15 cellular contexts compared by ENCODE assay signal in the genomic region with DNA sequence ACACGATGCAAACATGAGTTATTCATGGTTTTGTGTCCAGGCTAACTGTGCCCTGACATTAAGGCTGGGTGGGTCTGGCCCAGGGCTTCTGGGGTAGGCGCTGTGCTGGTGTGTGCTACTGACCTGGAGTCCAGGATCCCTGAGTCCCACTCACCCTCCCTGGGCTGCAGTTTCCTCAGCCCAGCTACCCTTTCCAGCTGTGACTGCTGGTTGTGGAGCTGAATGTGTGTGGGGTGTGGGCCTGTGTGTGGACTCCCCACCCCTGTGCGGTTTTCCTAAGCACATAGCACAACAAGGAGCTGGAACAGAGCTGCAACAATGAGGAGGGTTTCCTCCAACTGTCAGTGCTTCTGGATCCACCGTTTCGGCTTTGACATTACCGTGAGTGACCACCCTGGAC. TPM values are rescaled to one million over a fixed set of nuclear protein-coding genes. Genes with fewer than 3 reads are reported as not detected.
DNase-seq lines count a peak whose midpoint lies in the region; ATAC-seq, FAIRE-seq and TF ChIP-seq lines count a peak whose summit lies in the region.
"Had no signal": no experiment of that assay in that cellular context is flagged by ENCODE, and none has a peak within 500 bp of the region (broad histone marks: within the 10 kb centered on the region; RNA-seq: fewer than 3 reads in every experiment).

No MANE protein-coding gene starts in this region.

- H2BK15ac ChIP-seq in neuronal stem cell (ENCODE audit: low read length), result no peak overlapping the region

- H4K8ac ChIP-seq in neuronal stem cell (ENCODE audit: low read depth, low read length), result no peak overlapping the region

- peaks cover 9% of the 10 kb centered on the region for H3K79me1 ChIP-seq in neuronal stem cell (ENCODE audit: low read depth, low read length)

- H4K91ac ChIP-seq in neuronal stem cell (ENCODE audit: low read depth, low read length, poor library complexity), result no peak overlapping the region

- peaks cover 2% of the 10 kb centered on the region for H3K36me3 Mint-ChIP-seq in activated naive CD8-positive, alpha-beta T cell treated with anti-CD3 and anti-CD28 coated beads, Interleukin-2, amount 50 U/mL, for 24 hours (ENCODE audit: low read depth)
- H3K36me3 Mint-ChIP-seq in effector memory CD8-positive, alpha-beta T cell (ENCODE audit: insufficient read depth), result peaks cover 30% of the 10 kb centered on the region

- H3K18ac ChIP-seq in neuronal stem cell (ENCODE audit: low read length), result peak overlapping the region; percentile 6

- peaks cover 98% of the 10 kb centered on the region for H4K20me1 ChIP-seq in BLaER1

- no peak overlapping the region for H3K14ac ChIP-seq in neuronal stem cell (ENCODE audit: low read length)

- peaks cover 23% of the 10 kb centered on the region for H3K4me1 Mint-ChIP-seq in activated naive CD8-positive, alpha-beta T cell treated with anti-CD3 and anti-CD28 coated beads, Interleukin-2, amount 50 U/mL, for 24 hours
- peaks cover 13 to 52% of the 10 kb centered on the region in 2 donors for H3K4me1 Mint-ChIP-seq in effector memory CD8-positive, alpha-beta T cell (ENCODE audit: low read depth in 2 of 2)

- H3K23ac ChIP-seq in neuronal stem cell (ENCODE audit: low read depth, low read length, poor library complexity), result no peak overlapping the region

- H3K27ac ChIP-seq in BLaER1, result peak overlapping the region; percentile 71
- no peak overlapping the region for H3K27ac ChIP-seq in neuronal stem cell (replicated peaks; ENCODE audit: low read length)

- no peak for DNase-seq in GM12891 (ENCODE audit: insufficient read length, low spot score)
- DNase-seq in activated naive CD8-positive, alpha-beta T cell treated with anti-CD3 and anti-CD28 coated beads, Interleukin-2, amount 50 U/mL, for 24 hours, result no peak
- no peak for DNase-seq in neuronal stem cell (ENCODE audit: low spot score)
- no peak for DNase-seq in effector memory CD8-positive, alpha-beta T cell
- DNase-seq in DMS114 treated with DMSO at 0.1 percent for 48 hours (lab: John Stamatoyannopoulos, UW; ENCODE audit: unreplicated experiment), result no peak
- DNase-seq: amniotic stem cell, left colon, NCI-H1436, NCI-H774, nucleus accumbens, SK-N-SH had no signal

- no peak overlapping the region for H2AK5ac ChIP-seq in neuronal stem cell (ENCODE audit: low read depth, low read length)

- ATAC-seq in activated naive CD8-positive, alpha-beta T cell treated with anti-CD3 and anti-CD28 coated beads, Interleukin-2, amount 50 U/mL, for 24 hours, result no peak
- ATAC-seq in GM21423 (IDR thresholded peaks at IDR 0.05; ENCODE audit: unreplicated experiment), result no peak
- no peak for ATAC-seq in GM21576 (IDR thresholded peaks at IDR 0.05; ENCODE audit: unreplicated experiment)
- ATAC-seq in effector memory CD8-positive, alpha-beta T cell (replicated peaks), result no peak
- ATAC-seq: left colon had no signal

- H3K4me1 ChIP-seq in BLaER1 (peaks cover 100% of the 10 kb centered on the region), neuronal stem cell (ENCODE audit: control insufficient read depth in 2 of 2, insufficient read depth in 1 of 2, low read depth in 1 of 2, low read length in 2 of 2) (peaks cover 23 to 29% of the 10 kb centered on the region in 2 donors)

- H3K9me3 Mint-ChIP-seq in activated naive CD8-positive, alpha-beta T cell treated with anti-CD3 and anti-CD28 coated beads, Interleukin-2, amount 50 U/mL, for 24 hours, result no peaks in the 10 kb centered on the region
- H3K9me3 Mint-ChIP-seq in effector memory CD8-positive, alpha-beta T cell, result no peaks in the 10 kb centered on the region

- no peak overlapping the region for H2BK120ac ChIP-seq in neuronal stem cell (ENCODE audit: low read depth, low read length)

- H3K27ac Mint-ChIP-seq in activated naive CD8-positive, alpha-beta T cell treated with anti-CD3 and anti-CD28 coated beads, Interleukin-2, amount 50 U/mL, for 24 hours, result no peak overlapping the region
- no peak overlapping the region for H3K27ac Mint-ChIP-seq in effector memory CD8-positive, alpha-beta T cell

- H3K27me3 ChIP-seq in BLaER1, result no peaks in the 10 kb centered on the region
- H3K27me3 ChIP-seq in neuronal stem cell (ENCODE audit: control insufficient read depth in 3 of 3, insufficient read depth in 3 of 3, low read depth in 1 of 3, low read length in 3 of 3), result no peaks in the 10 kb centered on the region

- H3K9me3 ChIP-seq in BLaER1 (no peaks in the 10 kb centered on the region), neuronal stem cell (replicated peaks in 1 of 2; ENCODE audit: control insufficient read depth in 2 of 2, insufficient read depth in 1 of 2, low read depth in 1 of 2, low read length in 2 of 2) (no peaks in the 10 kb centered on the region)
- H3K9me3 ChIP-seq: SK-N-SH had no signal

- peak; percentile 38 for FAIRE-seq in GM12891 (lab: Jason Lieb, UNC)
- FAIRE-seq: H54 had no signal

- H2AFZ ChIP-seq in neuronal stem cell (ENCODE audit: low read length), result no peak overlapping the region

- no peak overlapping the region for H2BK12ac ChIP-seq in neuronal stem cell (ENCODE audit: low read length)

- no peaks in the 10 kb centered on the region for H3K27me3 Mint-ChIP-seq in activated naive CD8-positive, alpha-beta T cell treated with anti-CD3 and anti-CD28 coated beads, Interleukin-2, amount 50 U/mL, for 24 hours
- no peaks in the 10 kb centered on the region for H3K27me3 Mint-ChIP-seq in effector memory CD8-positive, alpha-beta T cell

- WGBS in neuronal stem cell (ENCODE audit: extremely low coverage in 2 of 2, insufficient read length in 2 of 2, insufficient replicate concordance in 1 of 2), 2 donors, result no CpG with 5 or more reads among the region's 6 CpGs

- peaks cover 10% of the 10 kb centered on the region; the same call in 1 of the 2 replicates for H3K36me3 ChIP-seq in BLaER1
- peaks cover 0 to 21% of the 10 kb centered on the region in 2 donors for H3K36me3 ChIP-seq in neuronal stem cell (replicated peaks in 1 of 2; ENCODE audit: control insufficient read depth in 2 of 2, insufficient read depth in 2 of 2, low read length in 2 of 2)

- peak; percentile 64 for TF ChIP-seq POLR2A in GM12891 (IDR thresholded peaks at IDR 0.05; ENCODE audit: low read depth, low read length)

- peak overlapping the region; percentile 37 for H3K4me3 Mint-ChIP-seq in activated naive CD8-positive, alpha-beta T cell treated with anti-CD3 and anti-CD28 coated beads, Interleukin-2, amount 50 U/mL, for 24 hours
- peak overlapping the region in 1 of 2 donors; percentile 79 for H3K4me3 Mint-ChIP-seq in effector memory CD8-positive, alpha-beta T cell

- H3K4me3 ChIP-seq in BLaER1 (peak overlapping the region; percentile 32), neuronal stem cell (ENCODE audit: low read length in 2 of 2) (no peak overlapping the region)

- H3K4me2 ChIP-seq in BLaER1, result peak overlapping the region; percentile 89
- no peak overlapping the region for H3K4me2 ChIP-seq in neuronal stem cell (ENCODE audit: insufficient read depth, low read length, poor library complexity, severe bottlenecking)
- H3K4me2 ChIP-seq: SK-N-SH had no signal

- no peak overlapping the region for H3K4ac ChIP-seq in neuronal stem cell (ENCODE audit: low read length)

- H3K9ac ChIP-seq in BLaER1 (peak overlapping the region; percentile 70), neuronal stem cell (ENCODE audit: low read depth, low read length, poor library complexity) (no peak overlapping the region)
- H3K9ac ChIP-seq: SK-N-SH had no signal

- H2BK5ac ChIP-seq in neuronal stem cell (ENCODE audit: low read length), result no peak overlapping the region

TF ChIP-seq in GM12891, 5 proteins besides CTCF, POLR2A, EP300 and RAD21:
- TF ChIP-seq TAF1 (IDR thresholded peaks at IDR 0.05; ENCODE audit: low read depth, low read length) (no peak), POU2F2 (IDR thresholded peaks at IDR 0.05; ENCODE audit: low read depth, low read length) (no peak), SPI1 (IDR thresholded peaks at IDR 0.05; ENCODE audit: low read depth, low read length) (no peak), POLR2AphosphoS5 (IDR thresholded peaks at IDR 0.05; ENCODE audit: low read depth, low read length) (no peak), PAX5 (IDR thresholded peaks at IDR 0.05; ENCODE audit: insufficient read depth, low read length, severe bottlenecking) (no peak)
TF ChIP-seq in GM12891: peak in this region for 0.

RNA-seq across cellular contexts. Expression of gene SMAD3, which starts 38.0 kb away (rescaled TPM):
- polyA plus RNA-seq in GM12891 (2012; ENCODE audit: low read depth, missing spikeins), result 36.4 TPM
- polyA plus RNA-seq in neuronal stem cell (2013, experiment 1 of 2), result 32.6 TPM
- 32.9 TPM for polyA plus RNA-seq in neuronal stem cell (2013, experiment 2 of 2)
